11 cellular contexts compared by ENCODE assay signal in genomic region chr16:72875291-72876036, GRCh38.
A peak's percentile ranks its signal among the peaks of the same experiment; 100 is the strongest.
DNase-seq lines count a peak whose midpoint lies in the region; ATAC-seq, FAIRE-seq and TF ChIP-seq lines count a peak whose summit lies in the region.
"Had no signal": no experiment of that assay in that cellular context is flagged by ENCODE, and none has a peak within 500 bp of the region (broad histone marks: within the 10 kb centered on the region; RNA-seq: fewer than 3 reads in every experiment).

No MANE protein-coding gene starts in this region.

- H3K27ac Mint-ChIP-seq in CD14-positive monocyte = peak overlapping the region in 4 of 7 donors; percentile 30 to 74 (median 50)

- CTCF ChIA-PET in K562 (lab: Yijun Ruan, JAX; ENCODE audit: low intra/inter-chr PET ratio) = no interaction called here

- H3K4me1 Mint-ChIP-seq in CD14-positive monocyte = peaks cover 40% of the 10 kb centered on the region

- H3K27ac ChIP-seq in KOPT-K1 (ENCODE audit: low read depth, low read length, poor library complexity, severe bottlenecking) (peak overlapping the region; percentile 28), K562 (ENCODE audit: extremely low read depth, low read depth, low read length) (no peak overlapping the region), neural cell (ENCODE audit: low read length) (peak overlapping the region; percentile 24), GM23248 (no peak overlapping the region)

- no peak overlapping the region for H3K4me2 ChIP-seq in K562 (ENCODE audit: insufficient read depth, low read length)
- no peak overlapping the region for H3K4me2 ChIP-seq in neural cell (ENCODE audit: low read length)
- no peak overlapping the region for H3K4me2 ChIP-seq in GM23248 (ENCODE audit: unreplicated experiment)

- no peak for TF ChIP-seq CTCF in CD14-positive monocyte (IDR thresholded peaks at IDR 0.05)
- no peak for TF ChIP-seq CTCF in K562 (IDR thresholded peaks at IDR 0.05 in 2 of 3, conservative IDR thresholded peaks at IDR 0.05 in 1 of 3; ENCODE audit: insufficient read depth in 2 of 3, low read depth in 1 of 3, low read length in 3 of 3)
- TF ChIP-seq CTCF in neural cell (IDR thresholded peaks at IDR 0.05; ENCODE audit: poor library complexity, severe bottlenecking) = no peak

- H3K27me3 ChIP-seq in K562 (ENCODE audit: control insufficient read depth in 2 of 2, insufficient read depth in 2 of 2, low read length in 2 of 2) = peaks cover 2 to 43% of the 10 kb centered on the region in 2 experiments; a peak in 4 of 5 replicates
- H3K27me3 ChIP-seq in neural cell (ENCODE audit: insufficient read depth, low read depth, low read length) = no peaks in the 10 kb centered on the region
- H3K27me3 ChIP-seq in GM23248 (replicated peaks; ENCODE audit: insufficient read depth) = no peaks in the 10 kb centered on the region

- H3K9ac ChIP-seq in K562 (ENCODE audit: insufficient read depth in 1 of 2, low read depth in 2 of 2, low read length in 2 of 2) (no peak overlapping the region), neural cell (ENCODE audit: low read length) (no peak overlapping the region), GM23248 (no peak overlapping the region)

- H3K9me3 ChIP-seq in KOPT-K1 (ENCODE audit: insufficient read depth, low read length, poor library complexity, severe bottlenecking) = no peaks in the 10 kb centered on the region
- no peaks in the 10 kb centered on the region for H3K9me3 ChIP-seq in K562 (replicated peaks; ENCODE audit: control insufficient read depth, insufficient read depth, low read depth, low read length)
- H3K9me3 ChIP-seq in neural cell (ENCODE audit: low read length) = no peaks in the 10 kb centered on the region
- H3K9me3 ChIP-seq in GM23248 (ENCODE audit: low read depth) = no peaks in the 10 kb centered on the region

- no peaks in the 10 kb centered on the region for H3K9me1 ChIP-seq in K562 (ENCODE audit: control insufficient read depth, insufficient read depth, low read length)

- no peaks in the 10 kb centered on the region for H4K20me1 ChIP-seq in K562 (replicated peaks; ENCODE audit: control insufficient read depth, insufficient read depth, low read length)
- H4K20me1 ChIP-seq in neural cell (ENCODE audit: insufficient read depth) = peaks cover 37% of the 10 kb centered on the region
- H4K20me1 ChIP-seq in GM23248 (ENCODE audit: insufficient read depth) = no peaks in the 10 kb centered on the region

- WGBS in K562 (ENCODE audit: insufficient coverage, low coverage, missing lambda C conversion rate) = under 1% methylated on average over 12 of the region's 12 CpGs
- 81 to 86% methylated on average over 12 of the region's 12 CpGs for WGBS in GM23248 (ENCODE audit: low coverage in 1 of 2, low lambda C conversion rate in 2 of 2, missing lambda C conversion rate in 2 of 2), 2 experiments

- ATAC-seq in K562 = no peak
- ATAC-seq in Right ventricle myocardium superior (ENCODE audit: poor library complexity) = no peak

- TF ChIP-seq RAD21 in K562 (CRISPR knock-in tag; conservative IDR thresholded peaks at IDR 0.05 in 1 of 2, IDR thresholded peaks at IDR 0.05 in 1 of 2) = no peak
- TF ChIP-seq RAD21 in neural cell (conservative IDR thresholded peaks at IDR 0.05) = no peak

- TF ChIP-seq POLR2A in K562 (conservative IDR thresholded peaks at IDR 0.05) = no peak

- H3K9me2 ChIP-seq in neural cell (ENCODE audit: insufficient read depth, low read length) (no peaks in the 10 kb centered on the region), GM23248 (ENCODE audit: insufficient read depth) (no peaks in the 10 kb centered on the region)

- H3K36me3 ChIP-seq in KOPT-K1 (ENCODE audit: insufficient read depth, low read length) = no peaks in the 10 kb centered on the region
- no peaks in the 10 kb centered on the region for H3K36me3 ChIP-seq in K562 (ENCODE audit: control insufficient read depth, insufficient read depth, low read length)
- H3K36me3 ChIP-seq in neural cell (ENCODE audit: insufficient read depth, low read length) = no peaks in the 10 kb centered on the region
- no peaks in the 10 kb centered on the region for H3K36me3 ChIP-seq in GM23248 (ENCODE audit: low read depth)

- TF ChIP-seq EP300 in K562 (IDR thresholded peaks at IDR 0.05; ENCODE audit: low read length) (no peak), neural cell (conservative IDR thresholded peaks at IDR 0.05; ENCODE audit: poor library complexity, severe bottlenecking) (no peak)

- H3K36me3 Mint-ChIP-seq in CD14-positive monocyte = peaks cover 21 to 26% of the 10 kb centered on the region in 2 donors
- H3K36me3 Mint-ChIP-seq: CD8-positive, alpha-beta memory T cell had no signal

- no peak overlapping the region for H3K4me3 Mint-ChIP-seq in CD14-positive monocyte
- H3K4me3 Mint-ChIP-seq: CD8-positive, alpha-beta memory T cell had no signal

- H3K4me1 ChIP-seq in K562 (replicated peaks in 1 of 2; ENCODE audit: control insufficient read depth in 2 of 2, insufficient read depth in 2 of 2, low read length in 2 of 2) (0 out of 5 replicates have a peak, but pooled peaks cover 0 to 2% of the 10 kb centered on the region in 2 experiments), GM23248 (ENCODE audit: insufficient read depth) (peaks cover 14% of the 10 kb centered on the region)

- H3F3A ChIP-seq in neural cell (ENCODE audit: insufficient read depth, low read length, poor library complexity, severe bottlenecking) = no peaks in the 10 kb centered on the region
- H3F3A ChIP-seq in GM23248 (ENCODE audit: insufficient read depth) = no peaks in the 10 kb centered on the region

- H2AFZ ChIP-seq in K562 (ENCODE audit: low read depth, low read length) (no peak overlapping the region), neural cell (ENCODE audit: low read depth, low read length) (no peak overlapping the region), GM23248 (no peak overlapping the region)

- intact Hi-C loops in CD14-positive monocyte (cut with micrococcal nuclease) = loop anchor here in 1 of 2 donors (2.0 kb wide), 1 partner anchor 21 kb away; no protein-coding TSS in a partner anchor
- intact Hi-C loops in K562 (cut with micrococcal nuclease) = no loop called here
- intact Hi-C loops in Right ventricle myocardium superior (cut with DNase I) = no loop called here

- in situ Hi-C loops in K562 (cut with MboI) = no loop called here
- in situ Hi-C loops in GM23248 (cut with MboI) = no loop called here

- peaks cover 0 to 1% (median 0%) of the 10 kb centered on the region in 3 donors for H3K27me3 Mint-ChIP-seq in CD14-positive monocyte (ENCODE audit: low read depth in 3 of 3)

- no peak for FAIRE-seq in K562 (lab: Jason Lieb, UNC)
- FAIRE-seq: HTR-8/SVneo had no signal

- POLR2A ChIA-PET in K562 (lab: Yijun Ruan, JAX) = interaction anchor here (0.6 kb wide), 2 partner anchors 302 to 1004 kb away, joined by 3 to 4 read pairs; no protein-coding TSS in a partner anchor

- no TSS peak for BruUV-seq in K562 (replicated peaks; lab: Mats Ljungman, UMichigan)

- no peaks in the 10 kb centered on the region for H3K79me2 ChIP-seq in K562 (ENCODE audit: control insufficient read depth, insufficient read depth, low read length)
- H3K79me2 ChIP-seq in neural cell (replicated peaks; ENCODE audit: insufficient read depth, low read length) = peaks cover 76% of the 10 kb centered on the region
- H3K79me2 ChIP-seq in GM23248 (ENCODE audit: insufficient read depth) = peaks cover 6% of the 10 kb centered on the region; the same call in 1 of the 2 replicates

- H3K4me3 ChIP-seq in K562 (no peak overlapping the region), neural cell (ENCODE audit: low read length) (no peak overlapping the region), GM23248 (no peak overlapping the region)

- DNase-seq in CD14-positive monocyte (ENCODE audit: low spot score) (no peak), K562 (ENCODE audit: extremely low read depth in 1 of 4, low spot score in 3 of 4) (no peak), Right ventricle myocardium superior (no peak), kidney glomerular epithelial cell (lab: John Stamatoyannopoulos, UW) (no peak), SW 1271 (lab: John Stamatoyannopoulos, UW) (no peak), GM23248 (no peak)
- DNase-seq: CD8-positive, alpha-beta memory T cell; NCI-H510A treated with DMSO at 0.1 percent for 48 hours had no signal

- peaks cover 0 to 3% (median 0%) of the 10 kb centered on the region in 7 donors for H3K9me3 Mint-ChIP-seq in CD14-positive monocyte

TF ChIP-seq in K562, 482 proteins besides CTCF, POLR2A, EP300 and RAD21:
- no peak for TF ChIP-seq CHCHD3 (CRISPR knock-in tag; IDR thresholded peaks at IDR 0.05)
- TF ChIP-seq ATF3 (IDR thresholded peaks at IDR 0.05) = 0 out of 2 replicates have a peak, but pooled peaks have one; percentile 16
- TF ChIP-seq ATF3 (CRISPR knock-in tag; conservative IDR thresholded peaks at IDR 0.05) = no peak
- TF ChIP-seq CEBPG (CRISPR knock-in tag; IDR thresholded peaks at IDR 0.05) = no peak
- 0 out of 4 replicates have a peak, but pooled peaks of 1 of the 2 experiments have one; percentile 21 for TF ChIP-seq CEBPG (tag; conservative IDR thresholded peaks at IDR 0.05 in 1 of 2, IDR thresholded peaks at IDR 0.05 in 1 of 2)

TF ChIP-seq in neural cell, 6 proteins besides CTCF, POLR2A, EP300 and RAD21 (continues in another document):
- TF ChIP-seq MXI1 (conservative IDR thresholded peaks at IDR 0.05; ENCODE audit: poor library complexity, severe bottlenecking) = no peak
- no peak for TF ChIP-seq EZH2 (IDR thresholded peaks at IDR 0.05; ENCODE audit: borderline replicate concordance, insufficient read depth, low read length, poor library complexity, severe bottlenecking)
- no peak for TF ChIP-seq SMC3 (conservative IDR thresholded peaks at IDR 0.05; ENCODE audit: poor library complexity)
- TF ChIP-seq TAF1 (IDR thresholded peaks at IDR 0.05; ENCODE audit: low read depth) = no peak
- no peak for TF ChIP-seq POLR2AphosphoS5 (IDR thresholded peaks at IDR 0.05)

Comparison
In these comparisons a context has a peak if more than half of its experiments do, and no peak if none do; other contexts are left out.
1. H3K27ac ChIP-seq: peak in KOPT-K1 (single experiment) and neural cell (single experiment); none in K562 (single experiment) and GM23248 (single experiment).